1 cellular context compared by ENCODE assay signal in genomic region chr10:80737209-80737608, GRCh38.
TF ChIP-seq lines count a peak whose summit lies in the region.

No MANE protein-coding gene starts in this region.

TF ChIP-seq in H1, 55 proteins besides CTCF, POLR2A, EP300 and RAD21 (continued from another document):
- TF ChIP-seq CHD7 (IDR thresholded peaks at IDR 0.05; ENCODE audit: insufficient replicate concordance, low read length) = no peak
